In genomic region chr14:29905549-29905948, GRCh38 we compare ENCODE assay signal across 1 cellular context.
TF ChIP-seq lines count a peak whose summit lies in the region.

No MANE protein-coding gene starts in this region.

TF ChIP-seq in K562, 482 proteins besides CTCF, POLR2A, EP300 and RAD21:
- TF ChIP-seq ZNF407 (IDR thresholded peaks at IDR 0.05; ENCODE audit: low read depth), result no peak
- TF ChIP-seq PKNOX1 (IDR thresholded peaks at IDR 0.05), result peak; percentile 37; the same call in 1 of the 2 replicates
